In the genomic region with DNA sequence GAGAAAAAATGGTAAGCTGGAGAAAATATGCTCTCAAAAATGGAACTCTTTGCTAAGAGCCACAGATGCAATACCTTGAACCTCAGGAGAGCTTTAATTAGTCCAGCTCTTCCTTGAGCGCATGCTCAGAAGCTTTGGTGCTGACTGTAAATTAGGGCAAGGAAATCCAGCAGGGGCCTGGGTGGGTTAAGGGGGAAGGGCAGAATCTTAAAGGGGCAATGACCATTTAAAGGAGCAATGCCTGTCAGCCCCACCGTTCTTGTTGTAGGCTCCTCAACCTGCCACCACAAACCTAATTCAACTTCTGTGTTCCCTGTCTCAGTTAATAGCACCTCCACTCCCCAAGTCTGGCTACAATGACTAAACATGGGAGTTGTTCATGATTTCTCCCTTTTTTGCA, we compare ENCODE assay signal across 13 cellular contexts. TPM values are rescaled to one million over a fixed set of nuclear protein-coding genes. Genes with fewer than 3 reads are reported as not detected.
A peak's percentile ranks its signal among the peaks of the same experiment; 100 is the strongest.
DNase-seq lines count a peak whose midpoint lies in the region; ATAC-seq, FAIRE-seq and TF ChIP-seq lines count a peak whose summit lies in the region.
"Had no signal": no experiment of that assay in that cellular context is flagged by ENCODE, and none has a peak within 500 bp of the region (broad histone marks: within the 10 kb centered on the region; RNA-seq: fewer than 3 reads in every experiment).

No MANE protein-coding gene starts in this region.

- TF ChIP-seq CTCF in HCT116 (IDR thresholded peaks at IDR 0.05 in 2 of 3, conservative IDR thresholded peaks at IDR 0.05 in 1 of 3; ENCODE audit: borderline replicate concordance in 1 of 3, insufficient read depth in 1 of 3, low read depth in 2 of 3, low read length in 2 of 3), result no peak
- no peak for TF ChIP-seq CTCF in neural progenitor cell (IDR thresholded peaks at IDR 0.05)
- TF ChIP-seq CTCF in Calu3 (IDR thresholded peaks at IDR 0.05; ENCODE audit: unreplicated experiment), result no peak

- no peaks in the 10 kb centered on the region for H3K9me2 ChIP-seq in HCT116 (ENCODE audit: insufficient read depth)

- RAD21 ChIA-PET in HCT116 (lab: Charles Lee; ENCODE audit: low non-redundant PET in 1 of 2, low total read pairs in 2 of 2, uncharacterized antibody in 2 of 2, unreplicated experiment in 2 of 2), result no interaction called here

- H3K36me3 Mint-ChIP-seq in neural progenitor cell (no peaks in the 10 kb centered on the region), Calu3 (ENCODE audit: insufficient read depth, unreplicated experiment) (no peaks in the 10 kb centered on the region)
- H3K36me3 Mint-ChIP-seq: natural killer cell treated with Interleukin-12 subunit alpha and Interleukin-12 subunit beta and Interleukin-15 and Interleukin-18, amount 100 ng/mL, for 72 hours had no signal

- H3K27ac ChIP-seq in HCT116 (ENCODE audit: low read depth, low read length), result no peak overlapping the region
- no peak overlapping the region for H3K27ac ChIP-seq in neural progenitor cell
- H3K27ac ChIP-seq: spleen, tibial artery, VCaP had no signal

- POLR2A ChIA-PET in HCT116 (lab: Charles Lee), result interaction anchor here (0.5 kb wide), 1 partner anchor 191 kb away, joined by 3 read pairs; no protein-coding TSS in a partner anchor

- CTCF ChIA-PET in HCT116 (lab: Charles Lee) (interaction anchor here (1.0 to 1.2 kb wide), 2 partner anchors 12 to 262 kb away, joined by 3 read pairs; no protein-coding TSS in a partner anchor), Calu3 (lab: Charles Lee) (no interaction called here)

- peak; percentile 90 for ATAC-seq in HCT116
- ATAC-seq in HG03571 (IDR thresholded peaks at IDR 0.05; ENCODE audit: unreplicated experiment), result no peak
- ATAC-seq: natural killer cell treated with Interleukin-12 subunit alpha and Interleukin-12 subunit beta and Interleukin-15 and Interleukin-18, amount 100 ng/mL, for 72 hours had no signal

- H3K27me3 Mint-ChIP-seq in neural progenitor cell (ENCODE audit: insufficient read depth, low read depth), result no peaks in the 10 kb centered on the region
- no peaks in the 10 kb centered on the region for H3K27me3 Mint-ChIP-seq in Calu3 (ENCODE audit: unreplicated experiment)

- no TSS peak for BruUV-seq in HCT116 (replicated peaks; lab: Mats Ljungman, UMichigan)
- BruUV-seq in Calu3 (replicated peaks; lab: Mats Ljungman, UMichigan), result no TSS peak

- H2AFZ ChIP-seq in HCT116 (ENCODE audit: low read depth, low read length, poor library complexity, severe bottlenecking), result no peak overlapping the region
- peak overlapping the region; percentile 81 for H2AFZ ChIP-seq in neural progenitor cell (replicated peaks)

- H3K4me1 ChIP-seq in HCT116 (ENCODE audit: control insufficient read depth in 1 of 2, insufficient read depth in 2 of 2, low read length in 2 of 2) (peaks cover 5 to 11% of the 10 kb centered on the region in 2 experiments; a peak in 3 of 4 replicates), neural progenitor cell (peaks cover 12% of the 10 kb centered on the region)
- H3K4me1 ChIP-seq: spleen, tibial artery had no signal

- no peak for TF ChIP-seq RAD21 in HCT116 (IDR thresholded peaks at IDR 0.05; ENCODE audit: low read depth)

- H3K4me3 Mint-ChIP-seq in neural progenitor cell, result no peak overlapping the region
- no peak overlapping the region for H3K4me3 Mint-ChIP-seq in Calu3 (ENCODE audit: low read depth, unreplicated experiment)
- H3K4me3 Mint-ChIP-seq: natural killer cell treated with Interleukin-12 subunit alpha and Interleukin-12 subunit beta and Interleukin-15 and Interleukin-18, amount 100 ng/mL, for 72 hours had no signal

- H3K4me1 Mint-ChIP-seq in neural progenitor cell, result peaks cover 10% of the 10 kb centered on the region
- H3K4me1 Mint-ChIP-seq in Calu3 (ENCODE audit: low read depth, unreplicated experiment), result no peaks in the 10 kb centered on the region

- no peak overlapping the region for H3K4me3 ChIP-seq in HCT116 (replicated peaks in 1 of 2; ENCODE audit: low read depth in 1 of 2, low read length in 2 of 2)
- no peak overlapping the region for H3K4me3 ChIP-seq in neural progenitor cell
- H3K4me3 ChIP-seq: spleen, tibial artery had no signal

- no peak overlapping the region for H3K27ac Mint-ChIP-seq in neural progenitor cell
- H3K27ac Mint-ChIP-seq in Calu3 (ENCODE audit: unreplicated experiment), result no peak overlapping the region
- H3K27ac Mint-ChIP-seq: natural killer cell treated with Interleukin-12 subunit alpha and Interleukin-12 subunit beta and Interleukin-15 and Interleukin-18, amount 100 ng/mL, for 72 hours had no signal

- H3K79me2 ChIP-seq in HCT116 (ENCODE audit: insufficient read depth, low read length), result no peaks in the 10 kb centered on the region
- no peaks in the 10 kb centered on the region for H3K79me2 ChIP-seq in neural progenitor cell (ENCODE audit: low read depth)

- no peak for TF ChIP-seq POLR2A in HCT116 (IDR thresholded peaks at IDR 0.05; ENCODE audit: borderline replicate concordance, extremely low read depth, insufficient read depth, insufficient read length)

- FAIRE-seq in HTR-8/SVneo (lab: Jason Lieb, UNC), result no peak

- H4K20me1 ChIP-seq in HCT116 (ENCODE audit: insufficient read depth) (no peaks in the 10 kb centered on the region), neural progenitor cell (ENCODE audit: low read depth) (no peaks in the 10 kb centered on the region)

- H3K9me3 ChIP-seq in HCT116 (ENCODE audit: control insufficient read depth in 1 of 2, insufficient read depth in 1 of 2, low read depth in 1 of 2, low read length in 2 of 2), result no peaks in the 10 kb centered on the region
- H3K9me3 ChIP-seq in neural progenitor cell (ENCODE audit: low read depth), result no peaks in the 10 kb centered on the region
- H3K9me3 ChIP-seq: spleen, tibial artery had no signal

- intact Hi-C loops in HCT116 (cut with micrococcal nuclease), result no loop called here
- intact Hi-C loops in Calu3 (cut with micrococcal nuclease; ENCODE audit: unreplicated experiment), result no loop called here

- peak; percentile 63 for DNase-seq in HCT116 (ENCODE audit: low read depth, low spot score)
- DNase-seq in NCI-H69 (lab: John Stamatoyannopoulos, UW), result peak; percentile 88
- DNase-seq in cerebellar cortex (ENCODE audit: low spot score), result peak; percentile 73
- peak; percentile 82 for DNase-seq in neural progenitor cell (ENCODE audit: low spot score)
- DNase-seq in Calu3, result no peak
- DNase-seq in HTR-8/SVneo (ENCODE audit: insufficient read length, low spot score), result no peak
- DNase-seq: dermis blood vessel endothelial cell, NCI-H2081, spleen, tibial artery had no signal

- peaks cover 10% of the 10 kb centered on the region for H3K9me3 Mint-ChIP-seq in neural progenitor cell
- H3K9me3 Mint-ChIP-seq in Calu3 (ENCODE audit: low read depth, unreplicated experiment), result no peaks in the 10 kb centered on the region
- H3K9me3 Mint-ChIP-seq: natural killer cell treated with Interleukin-12 subunit alpha and Interleukin-12 subunit beta and Interleukin-15 and Interleukin-18, amount 100 ng/mL, for 72 hours had no signal

- H3K36me3 ChIP-seq in HCT116 (ENCODE audit: control insufficient read depth in 1 of 2, insufficient read depth in 2 of 2, low read length in 2 of 2), result no peaks in the 10 kb centered on the region
- H3K36me3 ChIP-seq in neural progenitor cell, result no peaks in the 10 kb centered on the region
- H3K36me3 ChIP-seq: spleen, tibial artery had no signal

- no peaks in the 10 kb centered on the region for H3F3A ChIP-seq in neural progenitor cell (ENCODE audit: low read depth)

- H3K27me3 ChIP-seq in HCT116 (ENCODE audit: insufficient read depth, low read length), result no peaks in the 10 kb centered on the region
- no peaks in the 10 kb centered on the region for H3K27me3 ChIP-seq in neural progenitor cell
- H3K27me3 ChIP-seq: spleen, tibial artery had no signal

- peak overlapping the region; percentile 32; the same call in 1 of the 2 replicates for H3K4me2 ChIP-seq in HCT116 (ENCODE audit: low read length)
- peak overlapping the region; percentile 31 for H3K4me2 ChIP-seq in neural progenitor cell

- H3K9ac ChIP-seq in HCT116 (ENCODE audit: low read length) (no peak overlapping the region), neural progenitor cell (no peak overlapping the region)

TF ChIP-seq in HCT116, 20 proteins besides CTCF, POLR2A, EP300 and RAD21:
- TF ChIP-seq EZH2 (IDR thresholded peaks at IDR 0.05) (no peak), REST (IDR thresholded peaks at IDR 0.05; ENCODE audit: low read depth) (no peak), SP1 (IDR thresholded peaks at IDR 0.05; ENCODE audit: low read depth) (peak; percentile 29)

RNA-seq across cellular contexts. Expression of gene SLC22A15, which starts 6.8 kb away (rescaled TPM):
- total RNA-seq in HCT116 (2021; ENCODE audit: unreplicated experiment) (3.1 TPM), neural progenitor cell (ENCODE audit: low replicate concordance) (0.62 and 1.9 TPM in 2 replicates), Calu3 (2022) (3.9 and 5.0 TPM in 2 replicates)
- 1.7 and 2.4 TPM in 2 replicates for polyA plus RNA-seq in HCT116 (2012)

Comparison
In these comparisons a context has a peak if more than half of its experiments do, and no peak if none do; other contexts are left out.
1. DNase-seq: peak in HCT116 (single experiment), NCI-H69 (single experiment), cerebellar cortex (single experiment) and neural progenitor cell (single experiment); none in Calu3 (single experiment) and HTR-8/SVneo (single experiment).